ENCODE assay signal across 9 cellular contexts in the genomic region with DNA sequence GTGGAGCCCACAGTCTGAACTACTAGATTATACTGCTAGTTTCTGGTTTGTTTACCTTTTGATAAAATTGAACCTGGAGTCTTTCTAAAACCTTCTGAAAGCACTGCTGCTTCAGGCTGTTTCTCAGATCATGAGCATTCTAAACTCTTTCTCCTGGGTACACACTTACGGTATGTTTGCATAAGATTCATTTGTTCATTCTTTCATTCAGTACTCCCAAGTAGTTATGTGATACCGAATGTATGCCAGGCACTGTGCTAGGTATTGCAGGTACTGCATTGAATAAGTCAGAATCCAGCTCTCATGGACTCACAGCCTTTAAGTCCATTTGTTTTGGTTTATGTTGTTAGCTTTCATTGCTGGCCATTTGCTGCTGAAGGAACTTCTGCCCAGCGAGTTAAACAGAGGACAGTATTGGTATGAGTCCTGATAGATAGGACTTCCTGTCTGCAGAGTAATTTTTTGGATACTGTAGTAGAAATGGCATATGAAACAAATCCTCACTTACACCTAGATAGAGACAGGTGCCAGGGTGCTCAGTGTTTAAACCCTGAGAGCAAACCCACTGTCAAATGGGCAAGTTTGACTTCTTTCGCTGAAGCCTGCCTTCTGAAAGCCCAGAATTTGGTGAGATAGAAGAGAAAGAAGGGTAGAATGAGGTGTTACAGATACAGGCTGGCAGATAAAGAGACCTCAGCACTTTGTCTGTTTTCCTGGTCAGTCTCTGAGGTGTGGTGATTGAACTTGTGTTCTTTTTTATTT. TPM values are rescaled to one million over a fixed set of nuclear protein-coding genes. Genes with fewer than 3 reads are reported as not detected.
DNase-seq lines count a peak whose midpoint lies in the region; ATAC-seq, FAIRE-seq and TF ChIP-seq lines count a peak whose summit lies in the region.
"Had no signal": no experiment of that assay in that cellular context is flagged by ENCODE, and none has a peak within 500 bp of the region (broad histone marks: within the 10 kb centered on the region; RNA-seq: fewer than 3 reads in every experiment).

No MANE protein-coding gene starts in this region.

- no peak for TF ChIP-seq CTCF in K562 (IDR thresholded peaks at IDR 0.05 in 2 of 3, conservative IDR thresholded peaks at IDR 0.05 in 1 of 3; ENCODE audit: insufficient read depth in 2 of 3, low read depth in 1 of 3, low read length in 3 of 3)

- CTCF ChIA-PET in K562 (lab: Yijun Ruan, JAX; ENCODE audit: low intra/inter-chr PET ratio): no interaction called here

- H3K79me2 ChIP-seq in K562 (ENCODE audit: control insufficient read depth, insufficient read depth, low read length): peaks cover 72% of the 10 kb centered on the region

- peak overlapping the region; percentile 97 for H3K27ac Mint-ChIP-seq in stimulated activated naive CD8-positive, alpha-beta T cell treated with anti-CD3 and anti-CD28 coated beads, Interleukin-15, Interleukin-2, amounts not matched to agents 100 ng/mL and 50 ng/mL, for 24 hours

- TF ChIP-seq EP300 in K562 (IDR thresholded peaks at IDR 0.05; ENCODE audit: low read length): no peak

- BruUV-seq in K562 (replicated peaks; lab: Mats Ljungman, UMichigan): no TSS peak

- peak overlapping the region; percentile 99 for H3K4me3 Mint-ChIP-seq in stimulated activated naive CD8-positive, alpha-beta T cell treated with anti-CD3 and anti-CD28 coated beads, Interleukin-15, Interleukin-2, amounts not matched to agents 100 ng/mL and 50 ng/mL, for 24 hours

- no peak for FAIRE-seq in K562 (lab: Jason Lieb, UNC)
- FAIRE-seq: G401.6 had no signal

- H3K9me3 ChIP-seq in K562 (replicated peaks; ENCODE audit: control insufficient read depth, insufficient read depth, low read depth, low read length): no peaks in the 10 kb centered on the region
- H3K9me3 ChIP-seq in mucosa of stomach (ENCODE audit: control insufficient read depth, low read length): no peaks in the 10 kb centered on the region

- DNase-seq in stimulated activated naive CD8-positive, alpha-beta T cell treated with anti-CD3 and anti-CD28 coated beads, Interleukin-15, Interleukin-2, amounts not matched to agents 100 U/mL and 50 U/mL, for 24 hours: no peak
- no peak for DNase-seq in K562 (ENCODE audit: extremely low read depth in 1 of 4, low spot score in 3 of 4)
- DNase-seq in putamen (ENCODE audit: low spot score): no peak
- no peak for DNase-seq in nucleus accumbens (lab: John Stamatoyannopoulos, UW)
- no peak for DNase-seq in cerebellar nuclear complex (lab: John Stamatoyannopoulos, UW)

- H3K36me3 ChIP-seq in K562 (ENCODE audit: control insufficient read depth, insufficient read depth, low read length) (peaks cover 32% of the 10 kb centered on the region; the same call in 2 of the 3 replicates), mucosa of stomach (ENCODE audit: control insufficient read depth, insufficient read depth, low read length) (no peaks in the 10 kb centered on the region)

- WGBS in K562 (ENCODE audit: insufficient coverage, low coverage, missing lambda C conversion rate): 23% methylated on average over 4 of the region's 4 CpGs

- no peaks in the 10 kb centered on the region for H3K9me1 ChIP-seq in K562 (ENCODE audit: control insufficient read depth, insufficient read depth, low read length)

- 0 out of 2 replicates have a peak, but pooled peaks cover 2% of the 10 kb centered on the region for H4K20me1 ChIP-seq in K562 (replicated peaks; ENCODE audit: control insufficient read depth, insufficient read depth, low read length)

- ATAC-seq in stimulated activated naive CD8-positive, alpha-beta T cell treated with anti-CD3 and anti-CD28 coated beads, Interleukin-15, Interleukin-2, amounts not matched to agents 100 U/mL and 50 U/mL, for 24 hours: no peak
- ATAC-seq in K562: no peak
- ATAC-seq in HG02973 (IDR thresholded peaks at IDR 0.05; ENCODE audit: unreplicated experiment): no peak

- H3K9ac ChIP-seq in K562 (ENCODE audit: insufficient read depth in 1 of 2, low read depth in 2 of 2, low read length in 2 of 2): peak overlapping the region in 1 of 2 experiments; percentile 67; a peak in 3 of 4 replicates
- H3K9ac ChIP-seq in mucosa of stomach (ENCODE audit: low read length): peak overlapping the region; percentile 95

- H3K4me1 ChIP-seq in K562 (replicated peaks in 1 of 2; ENCODE audit: control insufficient read depth in 2 of 2, insufficient read depth in 2 of 2, low read length in 2 of 2): peaks cover 22 to 57% of the 10 kb centered on the region in 2 experiments
- H3K4me1 ChIP-seq in mucosa of stomach (ENCODE audit: control insufficient read depth, insufficient read depth, low read length): peaks cover 52% of the 10 kb centered on the region

- TF ChIP-seq POLR2A in K562 (conservative IDR thresholded peaks at IDR 0.05): no peak

- H3K36me3 Mint-ChIP-seq in stimulated activated naive CD8-positive, alpha-beta T cell treated with anti-CD3 and anti-CD28 coated beads, Interleukin-15, Interleukin-2, amounts not matched to agents 100 ng/mL and 50 ng/mL, for 24 hours (ENCODE audit: low read depth): peaks cover 30% of the 10 kb centered on the region

- H3K27me3 ChIP-seq in K562 (ENCODE audit: control insufficient read depth in 2 of 2, insufficient read depth in 2 of 2, low read length in 2 of 2) (no peaks in the 10 kb centered on the region), mucosa of stomach (ENCODE audit: control insufficient read depth, insufficient read depth, low read length) (no peaks in the 10 kb centered on the region)

- H2AFZ ChIP-seq in K562 (ENCODE audit: low read depth, low read length): no peak overlapping the region

- no peaks in the 10 kb centered on the region for H3K9me3 Mint-ChIP-seq in stimulated activated naive CD8-positive, alpha-beta T cell treated with anti-CD3 and anti-CD28 coated beads, Interleukin-15, Interleukin-2, amounts not matched to agents 100 ng/mL and 50 ng/mL, for 24 hours

- peaks cover 73% of the 10 kb centered on the region for H3K4me1 Mint-ChIP-seq in stimulated activated naive CD8-positive, alpha-beta T cell treated with anti-CD3 and anti-CD28 coated beads, Interleukin-15, Interleukin-2, amounts not matched to agents 100 ng/mL and 50 ng/mL, for 24 hours (ENCODE audit: low read depth)

- intact Hi-C loops in K562 (cut with micrococcal nuclease): loop anchor here (5.0 kb wide), 1 partner anchor 84 kb away; no protein-coding TSS in a partner anchor

- H3K27ac ChIP-seq in K562 (ENCODE audit: extremely low read depth, low read depth, low read length): peak overlapping the region; percentile 77; the same call in 2 of the 3 replicates

- POLR2A ChIA-PET in K562 (lab: Yijun Ruan, JAX): interaction anchor here (0.7 to 1.3 kb wide), 3 partner anchors 10 to 318 kb away, joined by 3 read pairs; partner anchors contain the start of gene SRSF5

- in situ Hi-C loops in K562 (cut with MboI): no loop called here

- peak overlapping the region; percentile 88 for H3K4me2 ChIP-seq in K562 (ENCODE audit: insufficient read depth, low read length)

- H3K4me3 ChIP-seq in K562 (peak overlapping the region; percentile 74), mucosa of stomach (ENCODE audit: low read length) (no peak overlapping the region)

- H3K27me3 Mint-ChIP-seq in stimulated activated naive CD8-positive, alpha-beta T cell treated with anti-CD3 and anti-CD28 coated beads, Interleukin-15, Interleukin-2, amounts not matched to agents 100 ng/mL and 50 ng/mL, for 24 hours: no peaks in the 10 kb centered on the region

- TF ChIP-seq RAD21 in K562 (CRISPR knock-in tag; conservative IDR thresholded peaks at IDR 0.05 in 1 of 2, IDR thresholded peaks at IDR 0.05 in 1 of 2): no peak

TF ChIP-seq in K562, 482 proteins besides CTCF, POLR2A, EP300 and RAD21 (continues in another document):
- TF ChIP-seq ZKSCAN8 (CRISPR knock-in tag; IDR thresholded peaks at IDR 0.05) (peak; percentile 39; the same call in 1 of the 2 replicates), ZNF24 (IDR thresholded peaks at IDR 0.05) (peak; percentile 74; the same call in 1 of the 2 replicates), ZNF316 (IDR thresholded peaks at IDR 0.05) (0 out of 2 replicates have a peak, but pooled peaks have one; percentile 6)

RNA-seq across cellular contexts. Expression of gene SUSD6, which starts 2.1 kb away (rescaled TPM):
- 51.2 and 76.5 TPM in 2 replicates for total RNA-seq in K562 (2011; cell fraction: chromatin; rRNA removed; ENCODE audit: low replicate concordance)
- 50.5 and 58.7 TPM in 2 replicates for total RNA-seq in K562 (2011; cell fraction: nucleolus; rRNA removed)
- total RNA-seq in K562 (2011; cell fraction: nucleoplasm; rRNA removed): 56.2 and 57.9 TPM in 2 replicates
- 3.8 and 4.1 TPM in 2 replicates for total RNA-seq in K562 (2014; rRNA removed)
- 5.5 and 5.7 TPM in 2 replicates for total RNA-seq in K562 (2014; rRNA removed; fragmentation: Illumina TruSeq; extraction: Trizol)
- 5.0 and 5.2 TPM in 2 replicates for total RNA-seq in K562 (2015; rRNA removed; fragmentation: Illumina TruSeq; extraction: Trizol)
- total RNA-seq in K562 (2021): 18.4 and 20.7 TPM in 2 replicates
- polyA plus RNA-seq in K562 (2011; rRNA removed): 13.0 and 25.6 TPM in 2 replicates
- polyA plus RNA-seq in K562 (2011; cell fraction: cytosol; rRNA removed): 8.0 and 14.7 TPM in 2 replicates
- polyA plus RNA-seq in K562 (2011; cell fraction: nucleus; rRNA removed): 63.8 and 68.6 TPM in 2 replicates
- 5.8 and 7.8 TPM in 2 replicates for polyA plus RNA-seq in K562 (2012)
- 12.2 and 12.3 TPM in 2 replicates for polyA plus RNA-seq in K562 (2014; fragmentation: Illumina TruSeq; extraction: Trizol)
- polyA plus RNA-seq in K562 (2014; fragmentation: Nextera tagmentation; extraction: Ambion mirVana): 1 to 10 TPM; 2.9 to 5.6 TPM
- polyA plus RNA-seq in K562 (2014; rRNA removed): 11.4 and 11.7 TPM in 2 replicates
- polyA minus RNA-seq in K562 (2011; rRNA and poly(A)+ RNA removed): 18.0 and 19.0 TPM in 2 replicates
- 7.5 and 9.8 TPM in 2 replicates for polyA minus RNA-seq in K562 (2011; cell fraction: cytosol; rRNA and poly(A)+ RNA removed)
- 15.6 and 35.9 TPM in 2 replicates for polyA minus RNA-seq in K562 (2011; cell fraction: nucleus; rRNA and poly(A)+ RNA removed)

RNA-seq across cellular contexts. Expression of gene CCDC177, which starts 38.8 kb away (rescaled TPM):
- total RNA-seq in K562 (2011; cell fraction: chromatin; rRNA removed; ENCODE audit: low replicate concordance): not detected in 2 replicates
- not detected in 2 replicates for total RNA-seq in K562 (2011; cell fraction: nucleolus; rRNA removed)
- total RNA-seq in K562 (2011; cell fraction: nucleoplasm; rRNA removed): not detected in 2 replicates
- not detected in 2 replicates for total RNA-seq in K562 (2014; rRNA removed)
- not detected in 2 replicates for total RNA-seq in K562 (2014; rRNA removed; fragmentation: Illumina TruSeq; extraction: Trizol)
- total RNA-seq in K562 (2015; rRNA removed; fragmentation: Illumina TruSeq; extraction: Trizol): not detected in 2 replicates
- total RNA-seq in K562 (2021): not detected in 2 replicates
- polyA plus RNA-seq in K562 (2011; rRNA removed): not detected in 2 replicates
- polyA plus RNA-seq in K562 (2011; cell fraction: cytosol; rRNA removed): not detected in 2 replicates
- not detected in 2 replicates for polyA plus RNA-seq in K562 (2011; cell fraction: nucleus; rRNA removed)
- not detected in 2 replicates for polyA plus RNA-seq in K562 (2012)
- polyA plus RNA-seq in K562 (2014; fragmentation: Illumina TruSeq; extraction: Trizol): not detected in 2 replicates
- not detected for polyA plus RNA-seq in K562 (2014; fragmentation: Nextera tagmentation; extraction: Ambion mirVana)
- polyA plus RNA-seq in K562 (2014; rRNA removed): not detected in 2 replicates
- not detected in 2 replicates for polyA minus RNA-seq in K562 (2011; rRNA and poly(A)+ RNA removed)
- polyA minus RNA-seq in K562 (2011; cell fraction: cytosol; rRNA and poly(A)+ RNA removed): not detected in 2 replicates
- polyA minus RNA-seq in K562 (2011; cell fraction: nucleus; rRNA and poly(A)+ RNA removed): not detected in 2 replicates
